Comparison of ENCODE assay signal across 10 cellular contexts in genomic region chr12:25186788-25187397, GRCh38. TPM values are rescaled to one million over a fixed set of nuclear protein-coding genes. Genes with fewer than 3 reads are reported as not detected.
DNase-seq lines count a peak whose midpoint lies in the region; ATAC-seq and TF ChIP-seq lines count a peak whose summit lies in the region.
"Had no signal": no experiment of that assay in that cellular context is flagged by ENCODE, and none has a peak within 500 bp of the region (broad histone marks: within the 10 kb centered on the region; RNA-seq: fewer than 3 reads in every experiment).

No MANE protein-coding gene starts in this region.

- TF ChIP-seq POLR2A in stomach (IDR thresholded peaks at IDR 0.05) = no peak
- no peak for TF ChIP-seq POLR2A in esophagus muscularis mucosa (IDR thresholded peaks at IDR 0.05; ENCODE audit: low read depth)

- peak; percentile 47 for DNase-seq in NCI-H226
- peak; percentile 70 for DNase-seq in kidney tubule cell (ENCODE audit: low spot score)
- no peak for DNase-seq in stomach
- DNase-seq in esophagus muscularis mucosa (ENCODE audit: extremely low spot score) = no peak
- DNase-seq in stimulated activated CD4-positive, alpha-beta T cell treated with anti-CD3 and anti-CD28 coated beads, Interleukin-2, amount 100 ng/mL, for 48 hours = no peak
- no peak for DNase-seq in neural progenitor cell (ENCODE audit: low spot score)
- DNase-seq: testis had no signal

- no peaks in the 10 kb centered on the region for H3K9me3 ChIP-seq in stomach
- no peaks in the 10 kb centered on the region for H3K9me3 ChIP-seq in esophagus muscularis mucosa
- H3K9me3 ChIP-seq in neural progenitor cell (ENCODE audit: low read depth) = no peaks in the 10 kb centered on the region
- H3K9me3 ChIP-seq: neutrophil, testis had no signal

- H3K36me3 ChIP-seq in stomach (no peaks in the 10 kb centered on the region), esophagus muscularis mucosa (no peaks in the 10 kb centered on the region), neural progenitor cell (no peaks in the 10 kb centered on the region)
- H3K36me3 ChIP-seq: neutrophil had no signal

- H3K27ac ChIP-seq in stomach (no peak overlapping the region), esophagus muscularis mucosa (replicated peaks in 1 of 4) (no peak overlapping the region), neural progenitor cell (no peak overlapping the region)
- H3K27ac ChIP-seq: neutrophil, testis had no signal

- no peaks in the 10 kb centered on the region for H3K27me3 ChIP-seq in stomach
- H3K27me3 ChIP-seq in esophagus muscularis mucosa = no peaks in the 10 kb centered on the region
- no peaks in the 10 kb centered on the region for H3K27me3 ChIP-seq in neural progenitor cell
- H3K27me3 ChIP-seq: neutrophil, testis had no signal

- H3K4me3 Mint-ChIP-seq in neural progenitor cell = no peak overlapping the region

- 60 to 72% (median 61%) methylated on average over 3 of the region's 3 CpGs for WGBS in stomach, 5 donors
- 86% methylated on average over 3 of the region's 3 CpGs for WGBS in esophagus muscularis mucosa

- TF ChIP-seq CTCF in stomach (IDR thresholded peaks at IDR 0.05) (no peak), esophagus muscularis mucosa (IDR thresholded peaks at IDR 0.05) (no peak), neural progenitor cell (IDR thresholded peaks at IDR 0.05) (no peak)

- no peaks in the 10 kb centered on the region for H3K36me3 Mint-ChIP-seq in neural progenitor cell

- no peaks in the 10 kb centered on the region for H4K20me1 ChIP-seq in neural progenitor cell (ENCODE audit: low read depth)

- H2AFZ ChIP-seq in neural progenitor cell (replicated peaks) = no peak overlapping the region

- H3K9ac ChIP-seq in neural progenitor cell = no peak overlapping the region

- no peak overlapping the region for H3K27ac Mint-ChIP-seq in neural progenitor cell

- H3K27me3 Mint-ChIP-seq in neural progenitor cell (ENCODE audit: insufficient read depth, low read depth) = peaks cover 4% of the 10 kb centered on the region

- no peak overlapping the region for H3K4me2 ChIP-seq in neural progenitor cell

- ATAC-seq in GM18519 (IDR thresholded peaks at IDR 0.05; ENCODE audit: low FRiP score, unreplicated experiment) (peak; percentile 44), GM21825 (IDR thresholded peaks at IDR 0.05; ENCODE audit: unreplicated experiment) (peak; percentile 80)

- no peaks in the 10 kb centered on the region for H3K79me2 ChIP-seq in neural progenitor cell (ENCODE audit: low read depth)

- H3K4me3 ChIP-seq in stomach (no peak overlapping the region), esophagus muscularis mucosa (no peak overlapping the region), neural progenitor cell (no peak overlapping the region)
- H3K4me3 ChIP-seq: testis had no signal

- intact Hi-C loops in stomach (cut with DNase I; ENCODE audit: low total_unique reads) (no loop called here), esophagus muscularis mucosa (cut with DNase I) (no loop called here)

- no peaks in the 10 kb centered on the region for H3F3A ChIP-seq in neural progenitor cell (ENCODE audit: low read depth)

- H3K9me3 Mint-ChIP-seq in neural progenitor cell = no peaks in the 10 kb centered on the region

- H3K4me1 ChIP-seq in stomach = no peaks in the 10 kb centered on the region
- H3K4me1 ChIP-seq in esophagus muscularis mucosa = peaks cover 0 to 13% (median 0%) of the 10 kb centered on the region in 4 donors
- no peaks in the 10 kb centered on the region for H3K4me1 ChIP-seq in neural progenitor cell

- H3K4me1 Mint-ChIP-seq in neural progenitor cell = peaks cover 3% of the 10 kb centered on the region

- TF ChIP-seq EP300 in stomach (IDR thresholded peaks at IDR 0.05) = no peak
- no peak for TF ChIP-seq EP300 in esophagus muscularis mucosa (IDR thresholded peaks at IDR 0.05)

RNA-seq across cellular contexts. Expression of gene DNAI7, which starts 8.1 kb away (rescaled TPM):
- total RNA-seq in stomach = 1 to 10 TPM in 2 of 5 donors, under 1 TPM in 1, not detected in 2; 0.37 to 2.2 (median 1.8) TPM
- polyA plus RNA-seq in stomach = under 1 TPM in 2 of 3 donors, not detected in 1; 0.05 to 0.31 TPM
- 1 to 10 TPM in 1 of 4 donors, under 1 TPM in 2, not detected in 1; 0.26 to 1.3 (median 0.40) TPM for total RNA-seq in esophagus muscularis mucosa
- 0.68 and 1.1 TPM in 2 replicates for total RNA-seq in neural progenitor cell (ENCODE audit: low replicate concordance)

RNA-seq across cellular contexts. Expression of gene ETFRF1, which starts 8.1 kb away (rescaled TPM):
- 10 to 100 TPM in 2 of 5 donors, 1 to 10 TPM in 3; 1.4 to 32.7 (median 8.8) TPM for total RNA-seq in stomach
- 10 to 100 TPM; 25.2 to 50.9 (median 26.8) TPM for polyA plus RNA-seq in stomach
- total RNA-seq in esophagus muscularis mucosa = 10 to 100 TPM; 26.4 to 61.9 (median 40.3) TPM
- 24.8 and 57.7 TPM in 2 replicates for total RNA-seq in neural progenitor cell (ENCODE audit: low replicate concordance)

Comparison
In these comparisons a context has a peak if more than half of its experiments do, and no peak if none do; other contexts are left out.
1. DNase-seq: peak in NCI-H226 (single experiment) and kidney tubule cell (single experiment); none in stomach (single experiment), esophagus muscularis mucosa (single experiment), stimulated activated CD4-positive, alpha-beta T cell treated with anti-CD3 and anti-CD28 coated beads, Interleukin-2, amount 100 ng/mL, for 48 hours (0 of 2) and neural progenitor cell (single experiment).